In genomic region chr22:17882162-17882561, GRCh38 we compare ENCODE assay signal across 19 cellular contexts.
DNase-seq lines count a peak whose midpoint lies in the region; ATAC-seq and TF ChIP-seq lines count a peak whose summit lies in the region.
"Had no signal": no experiment of that assay in that cellular context is flagged by ENCODE, and none has a peak within 500 bp of the region (broad histone marks: within the 10 kb centered on the region; RNA-seq: fewer than 3 reads in every experiment).

No MANE protein-coding gene starts in this region.

- DNase-seq in Caki2 (ENCODE audit: low read depth) (peak; percentile 12), PC-3 (no peak), gastrocnemius medialis (peak; percentile 60 to 69), trophoblast cell (no peak), NCI-H2227 treated with DMSO at 0.1 percent for 48 hours (lab: John Stamatoyannopoulos, UW) (no peak), Ammon's horn (ENCODE audit: low spot score) (no peak), upper lobe of right lung (no peak)
- DNase-seq: CD4-positive, alpha-beta memory T cell; GDM1; KBM-7; NCI-H1092 treated with DMSO at 0.1 percent for 48 hours; NCI-H146; NCI-H2029 treated with DMSO at 0.1 percent for 48 hours; NCI-H524 treated with DMSO at 0.1 percent for 48 hours; NCI-H82; Peyer's patch; Right ventricle myocardium superior had no signal

- no peaks in the 10 kb centered on the region for H3K79me1 ChIP-seq in trophoblast cell (ENCODE audit: low read length)

- H3K9ac ChIP-seq in PC-3 (ENCODE audit: low read length) = no peak overlapping the region
- H3K9ac ChIP-seq in trophoblast cell (ENCODE audit: low read length) = no peak overlapping the region

- no peak overlapping the region for H2BK5ac ChIP-seq in trophoblast cell (ENCODE audit: low read depth, low read length, poor library complexity)

- POLR2A ChIA-PET in PC-3 (lab: Charles Lee; ENCODE audit: unreplicated experiment) = no interaction called here

- no peaks in the 10 kb centered on the region for H3K27me3 Mint-ChIP-seq in activated T-helper 17 cell treated with anti-CD3 and anti-CD28 coated beads, Interleukin-2, amount 50 U/mL, for 72 hours
- H3K27me3 Mint-ChIP-seq: CD4-positive, alpha-beta memory T cell had no signal

- H4K91ac ChIP-seq in trophoblast cell (ENCODE audit: low read depth, low read length) = no peak overlapping the region

- no TSS peak for BruUV-seq in PC-3 (replicated peaks; lab: Mats Ljungman, UMichigan)

- TF ChIP-seq POLR2A in gastrocnemius medialis (IDR thresholded peaks at IDR 0.05) = no peak

- H2BK12ac ChIP-seq in trophoblast cell (ENCODE audit: low read length) = no peak overlapping the region

- intact Hi-C loops in PC-3 (cut with micrococcal nuclease) = no loop called here
- intact Hi-C loops in gastrocnemius medialis (cut with DNase I; ENCODE audit: low total_unique reads) = no loop called here
- intact Hi-C loops in upper lobe of right lung (cut with DNase I) = no loop called here

- H3K4me3 Mint-ChIP-seq in activated T-helper 17 cell treated with anti-CD3 and anti-CD28 coated beads, Interleukin-2, amount 50 U/mL, for 72 hours = no peak overlapping the region
- H3K4me3 Mint-ChIP-seq: CD4-positive, alpha-beta memory T cell had no signal

- H3K79me2 ChIP-seq in PC-3 (ENCODE audit: low read length) (no peaks in the 10 kb centered on the region), trophoblast cell (ENCODE audit: control insufficient read depth, insufficient read depth, low read length, poor library complexity) (no peaks in the 10 kb centered on the region)

- H2BK120ac ChIP-seq in trophoblast cell (ENCODE audit: insufficient read depth, low read length, poor library complexity) = no peak overlapping the region

- no peak overlapping the region for H3K18ac ChIP-seq in trophoblast cell (ENCODE audit: low read length)

- no peak overlapping the region for H2AK5ac ChIP-seq in trophoblast cell (ENCODE audit: low read length)

- no peaks in the 10 kb centered on the region for H3K4me1 Mint-ChIP-seq in activated T-helper 17 cell treated with anti-CD3 and anti-CD28 coated beads, Interleukin-2, amount 50 U/mL, for 72 hours
- H3K4me1 Mint-ChIP-seq: CD4-positive, alpha-beta memory T cell had no signal

- ATAC-seq in PC-3 = peak; percentile 46
- no peak for ATAC-seq in activated T-helper 17 cell treated with anti-CD3 and anti-CD28 coated beads, Interleukin-2, amount 50 U/mL, for 72 hours (replicated peaks)
- peak; percentile 55 to 66 for ATAC-seq in gastrocnemius medialis
- no peak for ATAC-seq in upper lobe of right lung
- ATAC-seq: A549 had no signal

- H3K9me3 ChIP-seq in PC-3 (ENCODE audit: low read length) (no peaks in the 10 kb centered on the region), gastrocnemius medialis (no peaks in the 10 kb centered on the region), trophoblast cell (ENCODE audit: insufficient read depth, low read depth, low read length) (no peaks in the 10 kb centered on the region), upper lobe of right lung (no peaks in the 10 kb centered on the region)
- H3K9me3 ChIP-seq: A549, Peyer's patch had no signal

- H4K20me1 ChIP-seq in PC-3 (ENCODE audit: low read length) = peaks cover 3% of the 10 kb centered on the region

- H3K9me3 Mint-ChIP-seq in activated T-helper 17 cell treated with anti-CD3 and anti-CD28 coated beads, Interleukin-2, amount 50 U/mL, for 72 hours = no peaks in the 10 kb centered on the region
- H3K9me3 Mint-ChIP-seq: CD4-positive, alpha-beta memory T cell had no signal

- H3K4me3 ChIP-seq in PC-3 (ENCODE audit: low read length) = no peak overlapping the region
- no peak overlapping the region for H3K4me3 ChIP-seq in gastrocnemius medialis
- H3K4me3 ChIP-seq in trophoblast cell (ENCODE audit: low read depth, low read length) = no peak overlapping the region
- no peak overlapping the region for H3K4me3 ChIP-seq in upper lobe of right lung
- H3K4me3 ChIP-seq: A549, Peyer's patch had no signal

- H4K12ac ChIP-seq in trophoblast cell (ENCODE audit: low read depth, low read length) = no peak overlapping the region

- no peak overlapping the region for H2AFZ ChIP-seq in PC-3 (ENCODE audit: low read length)
- no peak overlapping the region for H2AFZ ChIP-seq in trophoblast cell (ENCODE audit: insufficient read depth, low read length, poor library complexity)

- H3K27ac ChIP-seq in PC-3 (ENCODE audit: low read length) = no peak overlapping the region
- H3K27ac ChIP-seq in gastrocnemius medialis = peak overlapping the region; percentile 66 to 82 (median 74)
- H3K27ac ChIP-seq in trophoblast cell (ENCODE audit: low read depth, low read length) = no peak overlapping the region
- no peak overlapping the region for H3K27ac ChIP-seq in upper lobe of right lung
- H3K27ac ChIP-seq: A549, Peyer's patch had no signal

- H3F3A ChIP-seq in PC-3 (ENCODE audit: low read length, unreplicated experiment) = no peaks in the 10 kb centered on the region

- H3K4ac ChIP-seq in trophoblast cell (ENCODE audit: low read depth, low read length) = no peak overlapping the region

- in situ Hi-C loops in Caki2 (cut with HindIII; ENCODE audit: low pct_unique_long_range_greater_than_20kb, low sequenced_read_pairs) = no loop called here
- in situ Hi-C loops in gastrocnemius medialis (cut with MboI; ENCODE audit: low sequenced_read_pairs in 4 of 4) = no loop called here

- peak overlapping the region; percentile 69 for H3K27ac Mint-ChIP-seq in activated T-helper 17 cell treated with anti-CD3 and anti-CD28 coated beads, Interleukin-2, amount 50 U/mL, for 72 hours

- H3K23ac ChIP-seq in trophoblast cell (ENCODE audit: low read length) = no peak overlapping the region

- no peaks in the 10 kb centered on the region for H3K4me1 ChIP-seq in PC-3 (ENCODE audit: insufficient read depth, low read length)
- peaks cover 36 to 51% of the 10 kb centered on the region in 2 donors for H3K4me1 ChIP-seq in gastrocnemius medialis
- peaks cover 2 to 4% of the 10 kb centered on the region in 2 experiments for H3K4me1 ChIP-seq in trophoblast cell (ENCODE audit: control insufficient read depth in 1 of 2, insufficient read depth in 2 of 2, low read length in 2 of 2)
- no peaks in the 10 kb centered on the region for H3K4me1 ChIP-seq in upper lobe of right lung
- H3K4me1 ChIP-seq: A549, Peyer's patch had no signal

- 0 out of 2 replicates have a peak, but pooled peaks cover 2% of the 10 kb centered on the region for H3K9me2 ChIP-seq in PC-3 (replicated peaks; ENCODE audit: low read length)

- CTCF ChIA-PET in PC-3 (lab: Charles Lee) = interaction anchor here (0.6 kb wide), 2 partner anchors 87 to 141 kb away, joined by 3 to 4 read pairs; no protein-coding TSS in a partner anchor

- TF ChIP-seq CTCF in PC-3 (conservative IDR thresholded peaks at IDR 0.05; ENCODE audit: low read depth, low read length) = no peak
- TF ChIP-seq CTCF in gastrocnemius medialis (IDR thresholded peaks at IDR 0.05 in 4 of 5, conservative IDR thresholded peaks at IDR 0.05 in 1 of 5) = no peak
- no peak for TF ChIP-seq CTCF in upper lobe of right lung (IDR thresholded peaks at IDR 0.05)

- no peak overlapping the region for H3K14ac ChIP-seq in trophoblast cell (ENCODE audit: low read length)

- WGBS in trophoblast cell (ENCODE audit: extremely low coverage, insufficient coverage, insufficient read length) = no CpG with 5 or more reads among the region's 2 CpGs

- H3K4me2 ChIP-seq in PC-3 (ENCODE audit: low read length) (no peak overlapping the region), trophoblast cell (ENCODE audit: low read length) (no peak overlapping the region)
- H3K4me2 ChIP-seq: A549 had no signal

- H4K8ac ChIP-seq in trophoblast cell (ENCODE audit: low read depth, low read length) = no peak overlapping the region

- H3K36me3 ChIP-seq in PC-3 (ENCODE audit: low read depth, low read length) (peaks cover 7% of the 10 kb centered on the region), gastrocnemius medialis (no peaks in the 10 kb centered on the region), trophoblast cell (ENCODE audit: control insufficient read depth in 1 of 2, insufficient read depth in 2 of 2, low read length in 2 of 2) (peaks cover 17 to 28% of the 10 kb centered on the region in 2 experiments), upper lobe of right lung (peaks cover 30% of the 10 kb centered on the region)

- no peaks in the 10 kb centered on the region for H3K27me3 ChIP-seq in PC-3 (ENCODE audit: low read length)
- H3K27me3 ChIP-seq in gastrocnemius medialis = no peaks in the 10 kb centered on the region
- no peaks in the 10 kb centered on the region for H3K27me3 ChIP-seq in trophoblast cell (ENCODE audit: insufficient read depth, low read length)
- peaks cover 4% of the 10 kb centered on the region for H3K27me3 ChIP-seq in upper lobe of right lung
- H3K27me3 ChIP-seq: Peyer's patch had no signal

- H3K36me3 Mint-ChIP-seq in activated T-helper 17 cell treated with anti-CD3 and anti-CD28 coated beads, Interleukin-2, amount 50 U/mL, for 72 hours (ENCODE audit: low read depth) = peaks cover 73% of the 10 kb centered on the region

Comparison
In these comparisons a context has a peak if more than half of its experiments do, and no peak if none do; other contexts are left out.
1. DNase-seq: peak in Caki2 (single experiment) and gastrocnemius medialis (2 of 2); none in PC-3 (single experiment), trophoblast cell (0 of 2), NCI-H2227 treated with DMSO at 0.1 percent for 48 hours (single experiment), Ammon's horn (single experiment) and upper lobe of right lung (single experiment).
2. ATAC-seq: peak in PC-3 (single experiment) and gastrocnemius medialis (2 of 2); none in activated T-helper 17 cell treated with anti-CD3 and anti-CD28 coated beads, Interleukin-2, amount 50 U/mL, for 72 hours (single experiment) and upper lobe of right lung (single experiment).
3. H3K27ac ChIP-seq: peak in gastrocnemius medialis (4 of 4); none in PC-3 (single experiment), trophoblast cell (single experiment) and upper lobe of right lung (single experiment).